Comparison of ENCODE assay signal across 10 cellular contexts in the genomic region with DNA sequence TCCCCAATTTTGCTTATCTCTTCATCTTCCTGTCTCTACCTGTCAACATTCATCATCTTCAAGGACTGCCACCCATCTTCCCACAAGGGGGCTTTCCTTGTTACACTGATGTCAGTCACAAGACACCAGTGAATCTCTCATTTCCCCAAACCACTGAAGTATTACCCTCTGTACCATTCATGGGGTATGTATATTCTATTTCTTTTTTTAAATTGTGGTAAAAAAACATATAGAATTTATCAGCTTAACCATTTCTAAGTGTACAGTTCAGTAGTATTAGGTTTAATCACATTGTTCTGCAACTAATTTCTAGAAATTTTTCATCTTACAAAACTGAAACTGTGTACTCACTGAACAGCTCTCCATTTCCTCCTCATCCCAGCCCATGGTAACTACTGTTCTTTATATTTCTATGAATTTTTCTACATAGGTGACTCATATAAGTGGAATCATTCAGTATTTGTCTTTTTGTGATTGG.
DNase-seq lines count a peak whose midpoint lies in the region; ATAC-seq, FAIRE-seq and TF ChIP-seq lines count a peak whose summit lies in the region.
"Had no signal": no experiment of that assay in that cellular context is flagged by ENCODE, and none has a peak within 500 bp of the region (broad histone marks: within the 10 kb centered on the region; RNA-seq: fewer than 3 reads in every experiment).

No MANE protein-coding gene starts in this region.

- no peaks in the 10 kb centered on the region for H3K36me3 ChIP-seq in CD4-positive, alpha-beta memory T cell (ENCODE audit: insufficient read depth, low read length)
- H3K36me3 ChIP-seq: sigmoid colon had no signal

- H3K27me3 Mint-ChIP-seq in activated T-helper 2 cell treated with anti-CD3 and anti-CD28 coated beads, Interferon-gamma antibody, Interleukin-2, Interleukin-4, amounts not matched to agents 10 μg/mL and 5 μg/mL and 100 μg/mL, durations not matched to agents 14 hours and 24 hours and 36 hours (ENCODE audit: low read depth): no peaks in the 10 kb centered on the region
- no peaks in the 10 kb centered on the region for H3K27me3 Mint-ChIP-seq in CD4-positive, alpha-beta memory T cell

- peaks cover 13% of the 10 kb centered on the region for H3K4me1 Mint-ChIP-seq in activated T-helper 2 cell treated with anti-CD3 and anti-CD28 coated beads, Interferon-gamma antibody, Interleukin-2, Interleukin-4, amounts not matched to agents 10 μg/mL and 5 μg/mL and 100 μg/mL, durations not matched to agents 14 hours and 24 hours and 36 hours (ENCODE audit: low read depth)
- peaks cover 0 to 2% (median 0%) of the 10 kb centered on the region in 4 donors for H3K4me1 Mint-ChIP-seq in CD4-positive, alpha-beta memory T cell

- intact Hi-C loops in activated T-helper 2 cell treated with anti-CD3 and anti-CD28 coated beads, Interferon-gamma antibody, Interleukin-2, Interleukin-4, amounts not matched to agents 10 μg/mL and 5 μg/mL and 100 μg/mL, durations not matched to agents 14 hours and 24 hours and 36 hours (cut with micrococcal nuclease): loop anchor here (10.0 kb wide), 1 partner anchor 551 kb away; no protein-coding TSS in a partner anchor
- intact Hi-C loops in CD4-positive, alpha-beta memory T cell (cut with micrococcal nuclease): no loop called here

- peak; percentile 92 for FAIRE-seq in GM12891 (lab: Jason Lieb, UNC)

- H3K27ac Mint-ChIP-seq in activated T-helper 2 cell treated with anti-CD3 and anti-CD28 coated beads, Interferon-gamma antibody, Interleukin-2, Interleukin-4, amounts not matched to agents 10 μg/mL and 5 μg/mL and 100 μg/mL, durations not matched to agents 14 hours and 24 hours and 36 hours: peak overlapping the region; percentile 50
- peak overlapping the region in 1 of 7 donors; percentile 35 for H3K27ac Mint-ChIP-seq in CD4-positive, alpha-beta memory T cell

- no peaks in the 10 kb centered on the region for H3K4me1 ChIP-seq in CD4-positive, alpha-beta memory T cell (ENCODE audit: insufficient read depth, low read length)
- H3K4me1 ChIP-seq: sigmoid colon had no signal

- peak; percentile 72 for ATAC-seq in GM19452 (IDR thresholded peaks at IDR 0.05; ENCODE audit: unreplicated experiment)
- ATAC-seq in HG03064 (IDR thresholded peaks at IDR 0.05; ENCODE audit: low read depth, unreplicated experiment): peak; percentile 80

- no peaks in the 10 kb centered on the region for H3K36me3 Mint-ChIP-seq in activated T-helper 2 cell treated with anti-CD3 and anti-CD28 coated beads, Interferon-gamma antibody, Interleukin-2, Interleukin-4, amounts not matched to agents 10 μg/mL and 5 μg/mL and 100 μg/mL, durations not matched to agents 14 hours and 24 hours and 36 hours (ENCODE audit: low read depth)
- no peaks in the 10 kb centered on the region for H3K36me3 Mint-ChIP-seq in CD4-positive, alpha-beta memory T cell

- POLR2A ChIA-PET in CD4-positive, alpha-beta memory T cell (lab: Charles Lee; ENCODE audit: partially characterized antibody): no interaction called here

- no peak for TF ChIP-seq POLR2A in GM12891 (IDR thresholded peaks at IDR 0.05; ENCODE audit: low read depth, low read length)

- no peak overlapping the region for H3K4me3 ChIP-seq in CD4-positive, alpha-beta memory T cell (ENCODE audit: low read length in 2 of 2)
- H3K4me3 ChIP-seq: sigmoid colon had no signal

- CTCF ChIA-PET in CD4-positive, alpha-beta memory T cell (lab: Charles Lee; ENCODE audit: partially characterized antibody): no interaction called here

- H3K27ac ChIP-seq in CD4-positive, alpha-beta memory T cell (ENCODE audit: low read depth, low read length): no peak overlapping the region
- H3K27ac ChIP-seq: sigmoid colon had no signal

- H3K9me3 Mint-ChIP-seq in activated T-helper 2 cell treated with anti-CD3 and anti-CD28 coated beads, Interferon-gamma antibody, Interleukin-2, Interleukin-4, amounts not matched to agents 10 μg/mL and 5 μg/mL and 100 μg/mL, durations not matched to agents 14 hours and 24 hours and 36 hours: no peaks in the 10 kb centered on the region
- no peaks in the 10 kb centered on the region for H3K9me3 Mint-ChIP-seq in CD4-positive, alpha-beta memory T cell

- no peaks in the 10 kb centered on the region for H3K27me3 ChIP-seq in CD4-positive, alpha-beta memory T cell (ENCODE audit: insufficient read depth, low read length)
- H3K27me3 ChIP-seq: sigmoid colon had no signal

- H3K4me3 Mint-ChIP-seq in activated T-helper 2 cell treated with anti-CD3 and anti-CD28 coated beads, Interferon-gamma antibody, Interleukin-2, Interleukin-4, amounts not matched to agents 10 μg/mL and 5 μg/mL and 100 μg/mL, durations not matched to agents 14 hours and 24 hours and 36 hours (ENCODE audit: low read depth): peak overlapping the region; percentile 3
- no peak overlapping the region for H3K4me3 Mint-ChIP-seq in CD4-positive, alpha-beta memory T cell

- no peak for DNase-seq in GM12891 (ENCODE audit: insufficient read length, low spot score)
- DNase-seq in activated T-helper 2 cell treated with anti-CD3 and anti-CD28 coated beads, Interferon-gamma antibody, Interleukin-2, Interleukin-4, amounts not matched to agents 10 μg/mL and 5 μg/mL and 100 μg/mL, durations not matched to agents 14 hours and 24 hours and 36 hours (ENCODE audit: low spot score): no peak
- DNase-seq in NOMO-1 (lab: John Stamatoyannopoulos, UW; ENCODE audit: unreplicated experiment in 2 of 2): no peak
- DNase-seq in CD4-positive, alpha-beta memory T cell: no peak
- DNase-seq in NCI-H526 treated with DMSO at 0.1 percent for 48 hours (lab: John Stamatoyannopoulos, UW): no peak
- no peak for DNase-seq in NCI-H2029 treated with DMSO at 0.1 percent for 48 hours (lab: John Stamatoyannopoulos, UW)
- DNase-seq: DMS79, sigmoid colon had no signal

- H3K9me3 ChIP-seq in CD4-positive, alpha-beta memory T cell (ENCODE audit: control insufficient read depth in 1 of 2, low read length in 2 of 2): no peaks in the 10 kb centered on the region
- H3K9me3 ChIP-seq: sigmoid colon had no signal

TF ChIP-seq in GM12891, 5 proteins besides CTCF, POLR2A, EP300 and RAD21:
- TF ChIP-seq SPI1 (IDR thresholded peaks at IDR 0.05; ENCODE audit: low read depth, low read length) (peak; percentile 83), TAF1 (IDR thresholded peaks at IDR 0.05; ENCODE audit: low read depth, low read length) (no peak), POU2F2 (IDR thresholded peaks at IDR 0.05; ENCODE audit: low read depth, low read length) (0 out of 2 replicates have a peak, but pooled peaks have one; percentile 12), PAX5 (IDR thresholded peaks at IDR 0.05; ENCODE audit: insufficient read depth, low read length, severe bottlenecking) (no peak), POLR2AphosphoS5 (IDR thresholded peaks at IDR 0.05; ENCODE audit: low read depth, low read length) (no peak)
